8 cellular contexts compared by ENCODE assay signal in the genomic region with DNA sequence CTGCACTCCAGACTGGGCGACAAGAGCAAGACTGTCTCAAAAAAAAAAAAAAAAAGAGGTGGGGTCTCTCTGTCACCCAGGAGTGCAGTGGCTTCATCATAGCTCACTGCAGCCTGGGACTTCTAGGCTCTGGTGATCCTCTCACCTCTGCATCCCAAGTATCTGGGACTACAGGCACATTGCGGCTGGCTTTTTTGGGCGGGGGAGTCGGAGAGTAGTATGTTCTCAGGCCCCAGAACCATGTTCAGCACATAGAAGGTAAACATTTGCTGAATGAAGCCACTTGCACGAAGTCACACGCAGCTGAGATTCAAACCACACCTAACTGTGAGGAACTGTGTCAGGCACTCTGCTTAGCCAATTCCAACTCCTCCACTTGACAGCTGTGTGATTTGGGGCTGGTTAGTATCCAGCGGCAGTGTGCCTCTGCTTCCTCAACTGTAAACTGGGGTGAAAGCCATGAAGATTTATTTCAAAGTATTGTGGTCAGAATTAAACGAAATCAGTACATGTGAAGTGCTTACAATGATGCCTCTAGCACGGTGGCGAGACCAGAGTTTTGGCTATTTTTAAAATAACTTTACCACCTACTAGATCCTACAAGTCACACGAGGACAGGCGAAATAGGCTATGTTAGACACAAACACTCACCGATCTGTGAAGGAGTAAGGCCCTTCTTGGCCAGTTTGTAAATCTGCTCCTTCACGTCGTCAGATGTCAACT. TPM values are rescaled to one million over a fixed set of nuclear protein-coding genes. Genes with fewer than 3 reads are reported as not detected.
DNase-seq lines count a peak whose midpoint lies in the region; ATAC-seq, FAIRE-seq and TF ChIP-seq lines count a peak whose summit lies in the region.

No MANE protein-coding gene starts in this region.

- H3K27me3 ChIP-seq in BE2C (no peaks in the 10 kb centered on the region), MM.1S (replicated peaks; ENCODE audit: insufficient read depth, low read length) (no peaks in the 10 kb centered on the region), muscle layer of duodenum (ENCODE audit: low read depth, low read length) (no peaks in the 10 kb centered on the region)

- peaks cover 35% of the 10 kb centered on the region for H3K79me2 ChIP-seq in MM.1S (ENCODE audit: low read length)

- no peak for DNase-seq in BE2C
- DNase-seq in MM.1S = no peak
- no peak for DNase-seq in chondrocyte (ENCODE audit: low spot score)
- no peak for DNase-seq in GM13976 (ENCODE audit: low spot score)
- DNase-seq in Ammon's horn (ENCODE audit: low spot score) = no peak
- no peak for DNase-seq in HTR-8/SVneo (ENCODE audit: insufficient read length, low spot score)

- H3K36me3 Mint-ChIP-seq in chondrocyte (ENCODE audit: low read depth) = peaks cover 20% of the 10 kb centered on the region

- H3K9me3 Mint-ChIP-seq in chondrocyte (ENCODE audit: low read depth) = no peaks in the 10 kb centered on the region

- peak overlapping the region; percentile 99 for H3K4me3 Mint-ChIP-seq in chondrocyte (ENCODE audit: unreplicated experiment)

- H3K4me2 ChIP-seq in MM.1S (ENCODE audit: low read depth, low read length) = peak overlapping the region; percentile 97

- no peak overlapping the region for H2AFZ ChIP-seq in MM.1S (ENCODE audit: low read length)

- H3K4me3 ChIP-seq in BE2C (ENCODE audit: low read depth, low read length) (peak overlapping the region; percentile 90), MM.1S (ENCODE audit: low read length) (peak overlapping the region; percentile 96), muscle layer of duodenum (ENCODE audit: low read depth in 1 of 2, low read length in 2 of 2) (peak overlapping the region; percentile 77 to 78)

- peak overlapping the region; percentile 93 for H3K9ac ChIP-seq in MM.1S (ENCODE audit: low read length)

- peak overlapping the region; percentile 99 for H3K27ac Mint-ChIP-seq in chondrocyte (ENCODE audit: unreplicated experiment)

- H3K36me3 ChIP-seq in BE2C (peaks cover 33% of the 10 kb centered on the region), MM.1S (replicated peaks; ENCODE audit: insufficient read depth, low read length) (peaks cover 14% of the 10 kb centered on the region; the same call in 1 of the 2 replicates), muscle layer of duodenum (ENCODE audit: control insufficient read depth in 1 of 2, insufficient read depth in 2 of 2, low read length in 2 of 2) (peaks cover 27 to 33% of the 10 kb centered on the region in 2 donors)

- no peak for TF ChIP-seq CTCF in BE2C (IDR thresholded peaks at IDR 0.05; ENCODE audit: low read depth, low read length)
- no peak for TF ChIP-seq CTCF in MM.1S (IDR thresholded peaks at IDR 0.05; ENCODE audit: low read length)
- no peak for TF ChIP-seq CTCF in chondrocyte (IDR thresholded peaks at IDR 0.05)
- TF ChIP-seq CTCF in GM13976 (IDR thresholded peaks at IDR 0.05; ENCODE audit: borderline replicate concordance, control extremely low read depth, extremely low read depth, insufficient read depth, missing control alignments) = no peak

- peaks cover 42% of the 10 kb centered on the region for H3F3A ChIP-seq in MM.1S (ENCODE audit: insufficient read depth, low read length)

- peaks cover 40% of the 10 kb centered on the region for H3K4me1 Mint-ChIP-seq in chondrocyte (ENCODE audit: low read depth)

- ATAC-seq in GM18858 (IDR thresholded peaks at IDR 0.05; ENCODE audit: unreplicated experiment) = no peak

- H3K9me3 ChIP-seq in BE2C (no peaks in the 10 kb centered on the region), MM.1S (replicated peaks; ENCODE audit: insufficient read depth, low read length) (no peaks in the 10 kb centered on the region), muscle layer of duodenum (ENCODE audit: control insufficient read depth in 1 of 2, low read length in 2 of 2) (no peaks in the 10 kb centered on the region)

- no peaks in the 10 kb centered on the region for H3K27me3 Mint-ChIP-seq in chondrocyte (ENCODE audit: low read depth)

- in situ Hi-C loops in GM13976 (cut with MboI; ENCODE audit: low sequenced_read_pairs, unreplicated experiment) = no loop called here

- H3K9me2 ChIP-seq in MM.1S (replicated peaks; ENCODE audit: insufficient read depth, low read length) = no peaks in the 10 kb centered on the region

- H3K4me1 ChIP-seq in BE2C = no peaks in the 10 kb centered on the region
- peaks cover 6% of the 10 kb centered on the region for H3K4me1 ChIP-seq in MM.1S (ENCODE audit: low read length)
- H3K4me1 ChIP-seq in muscle layer of duodenum (ENCODE audit: control insufficient read depth in 1 of 2, insufficient read depth in 2 of 2, low read length in 2 of 2) = peaks cover 0 to 35% of the 10 kb centered on the region in 2 donors

- H3K27ac ChIP-seq in MM.1S (ENCODE audit: low read length) (peak overlapping the region; percentile 63; the same call in 1 of the 2 replicates), muscle layer of duodenum (ENCODE audit: low read length) (peak overlapping the region; percentile 95)

- no peaks in the 10 kb centered on the region for H4K20me1 ChIP-seq in MM.1S (ENCODE audit: insufficient read depth, low read length)

- FAIRE-seq in HTR-8/SVneo (lab: Jason Lieb, UNC) = no peak

RNA-seq across cellular contexts. Expression of a gene that starts 0.8 kb away (rescaled TPM):
- polyA plus RNA-seq in BE2C (2012; ENCODE audit: insufficient read depth, insufficient read length, low read depth) = 996 TPM
- 633 to 798 TPM (median 644 TPM) in 3 replicates for total RNA-seq in chondrocyte
